Comparison of ENCODE assay signal across 8 cellular contexts in the genomic region with DNA sequence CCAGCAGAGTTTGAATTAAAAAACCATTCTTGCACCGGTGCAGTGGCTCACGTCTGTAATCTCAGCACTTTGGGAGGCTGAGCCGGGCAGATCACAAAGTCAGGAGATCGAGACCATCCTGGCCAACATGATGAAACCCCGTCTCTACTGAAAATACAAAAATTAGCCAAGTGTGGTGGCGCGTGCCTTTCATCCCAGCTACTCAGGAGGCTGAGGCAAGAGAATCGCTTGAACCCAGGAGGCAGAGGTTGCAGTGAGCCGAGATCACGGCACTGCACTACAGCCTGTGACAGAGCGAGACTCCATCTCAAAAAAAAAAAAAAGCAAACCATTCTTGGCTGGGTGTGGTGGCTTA. TPM values are rescaled to one million over a fixed set of nuclear protein-coding genes. Genes with fewer than 3 reads are reported as not detected.
DNase-seq lines count a peak whose midpoint lies in the region; ATAC-seq and TF ChIP-seq lines count a peak whose summit lies in the region.
"Not testable (repeated sequence)": the region's sequence is repeated elsewhere in the genome, so short reads cannot be mapped to it uniquely, and the experiment has no call there.
"Had no signal": no experiment of that assay in that cellular context is flagged by ENCODE, and none has a peak within 500 bp of the region (broad histone marks: within the 10 kb centered on the region; RNA-seq: fewer than 3 reads in every experiment).

No MANE protein-coding gene starts in this region.

- not testable (repeated sequence) for H3K9me2 ChIP-seq in OCI-LY1 (ENCODE audit: low read depth, low read length)

- not testable (repeated sequence) for ATAC-seq in activated CD4-positive, alpha-beta T cell treated with anti-CD3 and anti-CD28 coated beads for 36 hours

- intact Hi-C loops in CD4-positive, alpha-beta memory T cell (cut with micrococcal nuclease): not testable (repeated sequence)
- intact Hi-C loops in activated CD4-positive, alpha-beta T cell treated with anti-CD3 and anti-CD28 coated beads for 36 hours (cut with DNase I, micrococcal nuclease): loop anchor here (5.0 to 10.0 kb wide), 4 partner anchors 278 to 1970 kb away; a partner anchor contains a TSS

- not testable (repeated sequence) for H3F3A ChIP-seq in OCI-LY1 (ENCODE audit: insufficient read depth, low read length)

- not testable (repeated sequence) for TF ChIP-seq CTCF in OCI-LY1 (IDR thresholded peaks at IDR 0.05; ENCODE audit: low read length)

- peaks cover 72% of the 10 kb centered on the region for H3K4me1 ChIP-seq in CD4-positive, alpha-beta memory T cell (ENCODE audit: insufficient read depth, low read length)
- peaks cover 29% of the 10 kb centered on the region for H3K4me1 ChIP-seq in OCI-LY1 (ENCODE audit: insufficient read depth, low read length, severe bottlenecking)
- H3K4me1 ChIP-seq in effector memory CD4-positive, alpha-beta T cell (ENCODE audit: control insufficient read depth, insufficient read depth, low read length, poor library complexity, severe bottlenecking): peaks cover 50% of the 10 kb centered on the region

- not testable (repeated sequence) for H3K27me3 ChIP-seq in CD4-positive, alpha-beta memory T cell (ENCODE audit: insufficient read depth, low read length); OCI-LY1 (ENCODE audit: insufficient read depth, low read length); effector memory CD4-positive, alpha-beta T cell (replicated peaks; ENCODE audit: control insufficient read depth, insufficient read depth, low read length, poor library complexity, severe bottlenecking)

- POLR2A ChIA-PET in CD4-positive, alpha-beta memory T cell (lab: Charles Lee; ENCODE audit: partially characterized antibody): interaction anchor here (0.7 to 10.9 kb wide), 16 partner anchors 9 to 288 kb away, joined by 3 to 236 read pairs (median 4); a partner anchor contains a TSS
- POLR2A ChIA-PET in activated CD4-positive, alpha-beta T cell treated with anti-CD3 and anti-CD28 coated beads for 36 hours (lab: Charles Lee): interaction anchor here (1.0 to 6.6 kb wide), 14 partner anchors 8 to 1970 kb away, joined by 3 to 80 read pairs (median 6); a partner anchor contains a TSS

- H3K4me3 ChIP-seq in CD4-positive, alpha-beta memory T cell (ENCODE audit: low read length in 2 of 2); OCI-LY1 (ENCODE audit: low read depth, low read length, poor library complexity, severe bottlenecking); effector memory CD4-positive, alpha-beta T cell (ENCODE audit: insufficient read depth, low read depth, low read length, poor library complexity, severe bottlenecking): not testable (repeated sequence)

- peak overlapping the region; percentile 95 for H3K27ac ChIP-seq in CD4-positive, alpha-beta memory T cell (ENCODE audit: low read depth, low read length)
- H3K27ac ChIP-seq in OCI-LY1 (ENCODE audit: low read depth, low read length, poor library complexity, severe bottlenecking): peak overlapping the region; percentile 62
- peak overlapping the region; percentile 91 for H3K27ac ChIP-seq in effector memory CD4-positive, alpha-beta T cell (ENCODE audit: insufficient read depth, low read length, poor library complexity, severe bottlenecking)

- not testable (repeated sequence) for H3K9me3 Mint-ChIP-seq in CD4-positive, alpha-beta memory T cell; activated CD4-positive, alpha-beta T cell treated with anti-CD3 and anti-CD28 coated beads for 36 hours (ENCODE audit: low read depth); activated T-cell treated with anti-CD3 and anti-CD28 coated beads, Interleukin-2, amount 50 U/mL, for 24 hours; activated naive CD4-positive, alpha-beta T cell treated with anti-CD3 and anti-CD28 coated beads, Interleukin-2, amount 50 U/mL, for 24 hours

- peaks cover 3 to 22% of the 10 kb centered on the region in 2 donors for H3K36me3 Mint-ChIP-seq in CD4-positive, alpha-beta memory T cell
- peaks cover 68% of the 10 kb centered on the region for H3K36me3 Mint-ChIP-seq in activated CD4-positive, alpha-beta T cell treated with anti-CD3 and anti-CD28 coated beads for 36 hours (ENCODE audit: low read depth)
- peaks cover 80% of the 10 kb centered on the region for H3K36me3 Mint-ChIP-seq in activated T-cell treated with anti-CD3 and anti-CD28 coated beads, Interleukin-2, amount 50 U/mL, for 24 hours (ENCODE audit: low read depth)
- peaks cover 32% of the 10 kb centered on the region for H3K36me3 Mint-ChIP-seq in activated naive CD4-positive, alpha-beta T cell treated with anti-CD3 and anti-CD28 coated beads, Interleukin-2, amount 50 U/mL, for 24 hours

- not testable (repeated sequence) for H3K9ac ChIP-seq in OCI-LY1 (ENCODE audit: low read length)

- H3K27ac Mint-ChIP-seq in CD4-positive, alpha-beta memory T cell: peak overlapping the region; percentile 95 to 100 (median 99)
- peak overlapping the region; percentile 99 for H3K27ac Mint-ChIP-seq in activated CD4-positive, alpha-beta T cell treated with anti-CD3 and anti-CD28 coated beads for 36 hours
- H3K27ac Mint-ChIP-seq in activated T-cell treated with anti-CD3 and anti-CD28 coated beads, Interleukin-2, amount 50 U/mL, for 24 hours: peak overlapping the region; percentile 100
- peak overlapping the region; percentile 100 for H3K27ac Mint-ChIP-seq in activated naive CD4-positive, alpha-beta T cell treated with anti-CD3 and anti-CD28 coated beads, Interleukin-2, amount 50 U/mL, for 24 hours

- peaks cover 46 to 72% (median 54%) of the 10 kb centered on the region in 4 donors for H3K4me1 Mint-ChIP-seq in CD4-positive, alpha-beta memory T cell
- peaks cover 89% of the 10 kb centered on the region for H3K4me1 Mint-ChIP-seq in activated CD4-positive, alpha-beta T cell treated with anti-CD3 and anti-CD28 coated beads for 36 hours
- peaks cover 93% of the 10 kb centered on the region for H3K4me1 Mint-ChIP-seq in activated T-cell treated with anti-CD3 and anti-CD28 coated beads, Interleukin-2, amount 50 U/mL, for 24 hours (ENCODE audit: low read depth)
- H3K4me1 Mint-ChIP-seq in activated naive CD4-positive, alpha-beta T cell treated with anti-CD3 and anti-CD28 coated beads, Interleukin-2, amount 50 U/mL, for 24 hours: peaks cover 92% of the 10 kb centered on the region

- H3K36me3 ChIP-seq in CD4-positive, alpha-beta memory T cell (ENCODE audit: insufficient read depth, low read length); OCI-LY1 (ENCODE audit: insufficient read depth, low read length); effector memory CD4-positive, alpha-beta T cell (ENCODE audit: control insufficient read depth, insufficient read depth, low read length): not testable (repeated sequence)

- not testable (repeated sequence) for H3K4me2 ChIP-seq in OCI-LY1 (ENCODE audit: low read length)

- H3K79me2 ChIP-seq in OCI-LY1 (ENCODE audit: insufficient read depth, low read length): not testable (repeated sequence)

- DNase-seq in CD4-positive, alpha-beta memory T cell: peak in 1 of 5 donors; percentile 54
- peak; percentile 38 for DNase-seq in activated CD4-positive, alpha-beta T cell treated with anti-CD3 and anti-CD28 coated beads for 36 hours
- not testable (repeated sequence) for DNase-seq in activated T-cell treated with anti-CD3 and anti-CD28 coated beads, Interleukin-2, amount 50 U/mL, for 24 hours; effector memory CD4-positive, alpha-beta T cell
- peak; percentile 37 for DNase-seq in stimulated activated CD8-positive, alpha-beta memory T cell treated with anti-CD3 and anti-CD28 coated beads, Interleukin-4, amount 100 ng/mL, for 48 hours

- CTCF ChIA-PET in CD4-positive, alpha-beta memory T cell (lab: Charles Lee; ENCODE audit: partially characterized antibody): interaction anchor here (1.1 to 1.2 kb wide), 2 partner anchors 25 to 73 kb away, joined by 4 to 5 read pairs; a partner anchor contains a TSS
- CTCF ChIA-PET in activated CD4-positive, alpha-beta T cell treated with anti-CD3 and anti-CD28 coated beads for 36 hours (lab: Charles Lee): interaction anchor here (0.8 to 1.8 kb wide), 8 partner anchors 7 to 105 kb away, joined by 3 to 8 read pairs (median 4); a partner anchor contains a TSS

- H3K9me3 ChIP-seq in CD4-positive, alpha-beta memory T cell (ENCODE audit: control insufficient read depth in 1 of 2, low read length in 2 of 2); OCI-LY1 (ENCODE audit: low read length); effector memory CD4-positive, alpha-beta T cell (ENCODE audit: control insufficient read depth, low read length): not testable (repeated sequence)

- H3K27me3 Mint-ChIP-seq in CD4-positive, alpha-beta memory T cell; activated CD4-positive, alpha-beta T cell treated with anti-CD3 and anti-CD28 coated beads for 36 hours; activated T-cell treated with anti-CD3 and anti-CD28 coated beads, Interleukin-2, amount 50 U/mL, for 24 hours; activated naive CD4-positive, alpha-beta T cell treated with anti-CD3 and anti-CD28 coated beads, Interleukin-2, amount 50 U/mL, for 24 hours: not testable (repeated sequence)

- H4K20me1 ChIP-seq in OCI-LY1 (ENCODE audit: insufficient read depth, low read length): not testable (repeated sequence)

- H3K4me3 Mint-ChIP-seq in CD4-positive, alpha-beta memory T cell: peak overlapping the region; percentile 45 to 81 (median 72)
- peak overlapping the region; percentile 41 for H3K4me3 Mint-ChIP-seq in activated CD4-positive, alpha-beta T cell treated with anti-CD3 and anti-CD28 coated beads for 36 hours
- H3K4me3 Mint-ChIP-seq in activated T-cell treated with anti-CD3 and anti-CD28 coated beads, Interleukin-2, amount 50 U/mL, for 24 hours: peak overlapping the region; percentile 56
- peak overlapping the region; percentile 83 for H3K4me3 Mint-ChIP-seq in activated naive CD4-positive, alpha-beta T cell treated with anti-CD3 and anti-CD28 coated beads, Interleukin-2, amount 50 U/mL, for 24 hours

- H2AFZ ChIP-seq in OCI-LY1 (ENCODE audit: low read length): not testable (repeated sequence)

RNA-seq across cellular contexts. Expression of a gene that starts 25.3 kb away (rescaled TPM):
- 100 to 1,000 TPM; 143 to 153 TPM for total RNA-seq in CD4-positive, alpha-beta memory T cell
- 1 to 10 TPM; 2.3 to 3.0 TPM for polyA plus RNA-seq in CD4-positive, alpha-beta memory T cell
- total RNA-seq in activated CD4-positive, alpha-beta T cell treated with anti-CD3 and anti-CD28 coated beads for 36 hours: 100 to 1,000 TPM; 106 to 132 TPM
- total RNA-seq: HT1080 had no signal
